1 cellular context compared by ENCODE assay signal in genomic region chr10:84243759-84244158, GRCh38.
TF ChIP-seq lines count a peak whose summit lies in the region.

No MANE protein-coding gene starts in this region.

TF ChIP-seq in HepG2, 621 proteins besides CTCF, POLR2A, EP300 and RAD21:
- TF ChIP-seq SMC3 (IDR thresholded peaks at IDR 0.05; ENCODE audit: low read length): no peak
- no peak for TF ChIP-seq PREB (CRISPR knock-in tag; IDR thresholded peaks at IDR 0.05)
- no peak for TF ChIP-seq GATA4 (IDR thresholded peaks at IDR 0.05; ENCODE audit: borderline replicate concordance, low read depth)
- TF ChIP-seq NFE2L1 (CRISPR knock-in tag; IDR thresholded peaks at IDR 0.05; ENCODE audit: borderline replicate concordance): no peak
- TF ChIP-seq NONO (IDR thresholded peaks at IDR 0.05): no peak
- no peak for TF ChIP-seq NONO (CRISPR knock-in tag; conservative IDR thresholded peaks at IDR 0.05)
- no peak for TF ChIP-seq ZSCAN5A (CRISPR knock-in tag; IDR thresholded peaks at IDR 0.05; ENCODE audit: borderline replicate concordance)
- TF ChIP-seq ZNF205 (CRISPR knock-in tag; IDR thresholded peaks at IDR 0.05): no peak
- no peak for TF ChIP-seq IKZF1 (IDR thresholded peaks at IDR 0.05)
- TF ChIP-seq CREB3 (CRISPR knock-in tag; IDR thresholded peaks at IDR 0.05): no peak
